ENCODE assay signal across 1 cellular context in the genomic region with DNA sequence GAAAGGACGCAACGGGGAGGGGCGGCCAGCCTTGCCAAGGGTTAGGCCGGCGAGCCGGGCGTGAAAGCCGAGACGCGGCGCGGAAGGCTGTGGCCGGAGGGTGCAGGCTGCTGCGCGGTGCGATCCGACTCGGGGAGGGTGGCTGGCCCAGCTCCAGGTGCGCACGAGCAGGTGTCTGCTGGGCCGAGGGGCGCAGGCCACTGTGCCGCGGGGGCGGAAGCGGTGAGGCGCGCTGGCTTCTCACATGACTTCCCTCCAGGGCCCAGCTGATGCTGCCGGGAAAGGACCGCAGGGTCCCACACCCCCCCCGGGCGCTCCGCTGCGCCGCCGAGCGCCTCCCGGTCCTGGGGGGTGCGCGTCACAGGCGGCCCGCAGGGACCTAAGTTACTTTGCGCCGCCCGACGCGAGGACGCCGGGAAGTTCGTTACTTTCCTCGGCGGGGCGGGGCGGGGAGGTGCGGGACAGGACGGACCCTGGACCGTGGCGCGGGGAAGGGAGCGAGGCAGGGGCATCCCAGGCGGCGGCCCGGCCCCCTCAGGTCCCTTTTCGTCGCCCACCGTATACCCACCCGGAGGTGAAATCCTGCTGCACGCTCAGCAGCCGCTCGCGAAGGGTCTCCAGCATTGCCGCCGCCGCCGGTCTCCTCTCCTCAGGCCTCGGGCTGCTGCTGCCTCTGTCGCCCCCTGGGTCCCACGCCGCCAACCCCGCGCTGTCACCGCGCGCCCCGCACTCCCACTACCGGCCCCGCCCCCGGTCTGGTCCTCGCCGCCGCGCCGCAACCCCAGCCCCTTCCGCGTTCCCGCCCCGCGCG.
TF ChIP-seq lines count a peak whose summit lies in the region.

A gene with protein sequence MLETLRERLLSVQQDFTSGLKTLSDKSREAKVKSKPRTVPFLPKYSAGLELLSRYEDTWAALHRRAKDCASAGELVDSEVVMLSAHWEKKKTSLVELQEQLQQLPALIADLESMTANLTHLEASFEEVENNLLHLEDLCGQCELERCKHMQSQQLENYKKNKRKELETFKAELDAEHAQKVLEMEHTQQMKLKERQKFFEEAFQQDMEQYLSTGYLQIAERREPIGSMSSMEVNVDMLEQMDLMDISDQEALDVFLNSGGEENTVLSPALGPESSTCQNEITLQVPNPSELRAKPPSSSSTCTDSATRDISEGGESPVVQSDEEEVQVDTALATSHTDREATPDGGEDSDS (minus strand): TSS at position 783 of the 811 bp plus-strand sequence. CDS start 159 bp downstream, at position 624.

TF ChIP-seq in GM12878, 131 proteins besides CTCF, POLR2A, EP300 and RAD21 (continued from another document):
- TF ChIP-seq, protein P1, sequence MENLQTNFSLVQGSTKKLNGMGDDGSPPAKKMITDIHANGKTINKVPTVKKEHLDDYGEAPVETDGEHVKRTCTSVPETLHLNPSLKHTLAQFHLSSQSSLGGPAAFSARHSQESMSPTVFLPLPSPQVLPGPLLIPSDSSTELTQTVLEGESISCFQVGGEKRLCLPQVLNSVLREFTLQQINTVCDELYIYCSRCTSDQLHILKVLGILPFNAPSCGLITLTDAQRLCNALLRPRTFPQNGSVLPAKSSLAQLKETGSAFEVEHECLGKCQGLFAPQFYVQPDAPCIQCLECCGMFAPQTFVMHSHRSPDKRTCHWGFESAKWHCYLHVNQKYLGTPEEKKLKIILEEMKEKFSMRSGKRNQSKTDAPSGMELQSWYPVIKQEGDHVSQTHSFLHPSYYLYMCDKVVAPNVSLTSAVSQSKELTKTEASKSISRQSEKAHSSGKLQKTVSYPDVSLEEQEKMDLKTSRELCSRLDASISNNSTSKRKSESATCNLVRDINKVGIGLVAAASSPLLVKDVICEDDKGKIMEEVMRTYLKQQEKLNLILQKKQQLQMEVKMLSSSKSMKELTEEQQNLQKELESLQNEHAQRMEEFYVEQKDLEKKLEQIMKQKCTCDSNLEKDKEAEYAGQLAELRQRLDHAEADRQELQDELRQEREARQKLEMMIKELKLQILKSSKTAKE (IDR thresholded peaks at IDR 0.05; ENCODE audit: low read depth, poor library complexity, severe bottlenecking), result no peak
- TF ChIP-seq MEF2B (IDR thresholded peaks at IDR 0.05; ENCODE audit: partially characterized antibody, poor library complexity, severe bottlenecking) (peak; percentile 43), SREBF2 (IDR thresholded peaks at IDR 0.05; ENCODE audit: low read length) (no peak), SIX5 (IDR thresholded peaks at IDR 0.05; ENCODE audit: low read depth, low read length, severe bottlenecking) (no peak), RAD51 (IDR thresholded peaks at IDR 0.05) (peak; percentile 43; the same call in 1 of the 2 replicates), SMAD1 (IDR thresholded peaks at IDR 0.05; ENCODE audit: low read depth, partially characterized antibody) (no peak), MTA2 (IDR thresholded peaks at IDR 0.05; ENCODE audit: low read depth) (no peak), RUNX3 (IDR thresholded peaks at IDR 0.05; ENCODE audit: low read length) (peak; percentile 71), SIN3A (IDR thresholded peaks at IDR 0.05; ENCODE audit: low read depth, low read length) (peak; percentile 82; the same call in 1 of the 2 replicates), ESRRA (IDR thresholded peaks at IDR 0.05; ENCODE audit: low read length) (no peak), FOS (IDR thresholded peaks at IDR 0.05; ENCODE audit: borderline replicate concordance, extremely low read depth, insufficient read length) (no peak), FOXK2 (IDR thresholded peaks at IDR 0.05) (no peak), TBL1XR1 (IDR thresholded peaks at IDR 0.05; ENCODE audit: low read depth, low read length) (no peak), SUZ12 (IDR thresholded peaks at IDR 0.05; ENCODE audit: unreplicated experiment) (no peak), CEBPB (IDR thresholded peaks at IDR 0.05; ENCODE audit: borderline replicate concordance in 1 of 2, low read depth in 2 of 2, low read length in 2 of 2) (no peak), YY1 (IDR thresholded peaks at IDR 0.05; ENCODE audit: low read depth, low read length) (no peak), POLR2AphosphoS5 (IDR thresholded peaks at IDR 0.05; ENCODE audit: low read length) (peak; percentile 68), SMARCA5 (IDR thresholded peaks at IDR 0.05) (peak; percentile 21; the same call in 1 of the 2 replicates), NR2F1 (conservative IDR thresholded peaks at IDR 0.05) (peak; percentile 31), NFXL1 (IDR thresholded peaks at IDR 0.05; ENCODE audit: borderline replicate concordance) (no peak), ASH2L (IDR thresholded peaks at IDR 0.05; ENCODE audit: borderline replicate concordance, low read depth) (no peak), SPI1 (IDR thresholded peaks at IDR 0.05; ENCODE audit: borderline replicate concordance, insufficient read depth, low read depth, low read length) (peak; percentile 26; the same call in 1 of the 2 replicates), TCF3 (IDR thresholded peaks at IDR 0.05; ENCODE audit: borderline replicate concordance, insufficient read depth, low read depth, low read length) (peak; percentile 87), CREM (IDR thresholded peaks at IDR 0.05; ENCODE audit: low read depth) (no peak), MYC (IDR thresholded peaks at IDR 0.05; ENCODE audit: insufficient read depth, insufficient read length, insufficient replicate concordance, low read length, severe bottlenecking) (peak; percentile 38), POU2F2 (IDR thresholded peaks at IDR 0.05; ENCODE audit: borderline replicate concordance, low read depth, low read length) (no peak), HDGF (IDR thresholded peaks at IDR 0.05) (no peak), BMI1 (IDR thresholded peaks at IDR 0.05; ENCODE audit: borderline replicate concordance) (no peak), KLF5 (IDR thresholded peaks at IDR 0.05; ENCODE audit: partially characterized antibody) (no peak), GABPA (IDR thresholded peaks at IDR 0.05; ENCODE audit: low read depth) (no peak), CBX3 (IDR thresholded peaks at IDR 0.05; ENCODE audit: borderline replicate concordance, low read depth) (no peak), NBN (IDR thresholded peaks at IDR 0.05) (no peak), CREB1 (IDR thresholded peaks at IDR 0.05; ENCODE audit: low read depth) (peak; percentile 14; the same call in 1 of the 2 replicates), IRF4 (IDR thresholded peaks at IDR 0.05; ENCODE audit: low read depth, low read length) (no peak), TCF12 (IDR thresholded peaks at IDR 0.05; ENCODE audit: low read depth, low read length) (peak; percentile 91)
- TF ChIP-seq, protein P2, sequence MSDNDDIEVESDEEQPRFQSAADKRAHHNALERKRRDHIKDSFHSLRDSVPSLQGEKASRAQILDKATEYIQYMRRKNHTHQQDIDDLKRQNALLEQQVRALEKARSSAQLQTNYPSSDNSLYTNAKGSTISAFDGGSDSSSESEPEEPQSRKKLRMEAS (IDR thresholded peaks at IDR 0.05; ENCODE audit: low read depth, low read length), result no peak; the same call in 1 of the 2 replicates
- TF ChIP-seq, protein P3, sequence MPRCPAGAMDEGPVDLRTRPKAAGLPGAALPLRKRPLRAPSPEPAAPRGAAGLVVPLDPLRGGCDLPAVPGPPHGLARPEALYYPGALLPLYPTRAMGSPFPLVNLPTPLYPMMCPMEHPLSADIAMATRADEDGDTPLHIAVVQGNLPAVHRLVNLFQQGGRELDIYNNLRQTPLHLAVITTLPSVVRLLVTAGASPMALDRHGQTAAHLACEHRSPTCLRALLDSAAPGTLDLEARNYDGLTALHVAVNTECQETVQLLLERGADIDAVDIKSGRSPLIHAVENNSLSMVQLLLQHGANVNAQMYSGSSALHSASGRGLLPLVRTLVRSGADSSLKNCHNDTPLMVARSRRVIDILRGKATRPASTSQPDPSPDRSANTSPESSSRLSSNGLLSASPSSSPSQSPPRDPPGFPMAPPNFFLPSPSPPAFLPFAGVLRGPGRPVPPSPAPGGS (IDR thresholded peaks at IDR 0.05; ENCODE audit: borderline replicate concordance, insufficient read depth, low read depth, low read length, poor library complexity, severe bottlenecking), result no peak
- TF ChIP-seq, protein P4, sequence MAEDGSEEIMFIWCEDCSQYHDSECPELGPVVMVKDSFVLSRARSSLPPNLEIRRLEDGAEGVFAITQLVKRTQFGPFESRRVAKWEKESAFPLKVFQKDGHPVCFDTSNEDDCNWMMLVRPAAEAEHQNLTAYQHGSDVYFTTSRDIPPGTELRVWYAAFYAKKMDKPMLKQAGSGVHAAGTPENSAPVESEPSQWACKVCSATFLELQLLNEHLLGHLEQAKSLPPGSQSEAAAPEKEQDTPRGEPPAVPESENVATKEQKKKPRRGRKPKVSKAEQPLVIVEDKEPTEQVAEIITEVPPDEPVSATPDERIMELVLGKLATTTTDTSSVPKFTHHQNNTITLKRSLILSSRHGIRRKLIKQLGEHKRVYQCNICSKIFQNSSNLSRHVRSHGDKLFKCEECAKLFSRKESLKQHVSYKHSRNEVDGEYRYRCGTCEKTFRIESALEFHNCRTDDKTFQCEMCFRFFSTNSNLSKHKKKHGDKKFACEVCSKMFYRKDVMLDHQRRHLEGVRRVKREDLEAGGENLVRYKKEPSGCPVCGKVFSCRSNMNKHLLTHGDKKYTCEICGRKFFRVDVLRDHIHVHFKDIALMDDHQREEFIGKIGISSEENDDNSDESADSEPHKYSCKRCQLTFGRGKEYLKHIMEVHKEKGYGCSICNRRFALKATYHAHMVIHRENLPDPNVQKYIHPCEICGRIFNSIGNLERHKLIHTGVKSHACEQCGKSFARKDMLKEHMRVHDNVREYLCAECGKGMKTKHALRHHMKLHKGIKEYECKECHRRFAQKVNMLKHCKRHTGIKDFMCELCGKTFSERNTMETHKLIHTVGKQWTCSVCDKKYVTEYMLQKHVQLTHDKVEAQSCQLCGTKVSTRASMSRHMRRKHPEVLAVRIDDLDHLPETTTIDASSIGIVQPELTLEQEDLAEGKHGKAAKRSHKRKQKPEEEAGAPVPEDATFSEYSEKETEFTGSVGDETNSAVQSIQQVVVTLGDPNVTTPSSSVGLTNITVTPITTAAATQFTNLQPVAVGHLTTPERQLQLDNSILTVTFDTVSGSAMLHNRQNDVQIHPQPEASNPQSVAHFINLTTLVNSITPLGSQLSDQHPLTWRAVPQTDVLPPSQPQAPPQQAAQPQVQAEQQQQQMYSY (CRISPR knock-in tag; IDR thresholded peaks at IDR 0.05), result no peak
- TF ChIP-seq, protein P5, sequence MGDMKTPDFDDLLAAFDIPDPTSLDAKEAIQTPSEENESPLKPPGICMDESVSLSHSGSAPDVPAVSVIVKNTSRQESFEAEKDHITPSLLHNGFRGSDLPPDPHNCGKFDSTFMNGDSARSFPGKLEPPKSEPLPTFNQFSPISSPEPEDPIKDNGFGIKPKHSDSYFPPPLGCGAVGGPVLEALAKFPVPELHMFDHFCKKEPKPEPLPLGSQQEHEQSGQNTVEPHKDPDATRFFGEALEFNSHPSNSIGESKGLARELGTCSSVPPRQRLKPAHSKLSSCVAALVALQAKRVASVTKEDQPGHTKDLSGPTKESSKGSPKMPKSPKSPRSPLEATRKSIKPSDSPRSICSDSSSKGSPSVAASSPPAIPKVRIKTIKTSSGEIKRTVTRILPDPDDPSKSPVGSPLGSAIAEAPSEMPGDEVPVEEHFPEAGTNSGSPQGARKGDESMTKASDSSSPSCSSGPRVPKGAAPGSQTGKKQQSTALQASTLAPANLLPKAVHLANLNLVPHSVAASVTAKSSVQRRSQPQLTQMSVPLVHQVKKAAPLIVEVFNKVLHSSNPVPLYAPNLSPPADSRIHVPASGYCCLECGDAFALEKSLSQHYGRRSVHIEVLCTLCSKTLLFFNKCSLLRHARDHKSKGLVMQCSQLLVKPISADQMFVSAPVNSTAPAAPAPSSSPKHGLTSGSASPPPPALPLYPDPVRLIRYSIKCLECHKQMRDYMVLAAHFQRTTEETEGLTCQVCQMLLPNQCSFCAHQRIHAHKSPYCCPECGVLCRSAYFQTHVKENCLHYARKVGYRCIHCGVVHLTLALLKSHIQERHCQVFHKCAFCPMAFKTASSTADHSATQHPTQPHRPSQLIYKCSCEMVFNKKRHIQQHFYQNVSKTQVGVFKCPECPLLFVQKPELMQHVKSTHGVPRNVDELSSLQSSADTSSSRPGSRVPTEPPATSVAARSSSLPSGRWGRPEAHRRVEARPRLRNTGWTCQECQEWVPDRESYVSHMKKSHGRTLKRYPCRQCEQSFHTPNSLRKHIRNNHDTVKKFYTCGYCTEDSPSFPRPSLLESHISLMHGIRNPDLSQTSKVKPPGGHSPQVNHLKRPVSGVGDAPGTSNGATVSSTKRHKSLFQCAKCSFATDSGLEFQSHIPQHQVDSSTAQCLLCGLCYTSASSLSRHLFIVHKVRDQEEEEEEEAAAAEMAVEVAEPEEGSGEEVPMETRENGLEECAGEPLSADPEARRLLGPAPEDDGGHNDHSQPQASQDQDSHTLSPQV (IDR thresholded peaks at IDR 0.05), result no peak
